In the genomic region with DNA sequence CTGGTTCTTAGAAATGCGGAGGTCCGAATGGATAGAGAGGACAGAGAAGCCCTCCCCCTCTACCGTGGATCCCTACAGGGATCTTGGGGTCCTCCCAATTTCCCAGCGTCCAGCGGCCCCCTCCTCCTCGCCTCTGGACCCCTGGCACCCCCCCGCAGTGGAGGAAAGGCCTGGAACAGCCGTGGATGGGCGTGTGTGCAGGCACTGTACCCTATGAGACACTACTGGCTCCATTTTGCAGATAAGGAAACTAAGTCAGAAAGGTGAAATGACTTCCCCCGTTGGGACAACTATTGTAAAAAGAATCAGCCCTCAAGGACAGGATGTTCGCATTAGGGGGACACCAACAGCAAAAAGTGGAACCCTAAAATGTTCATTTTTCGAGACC, we compare ENCODE assay signal across 8 cellular contexts. TPM values are rescaled to one million over a fixed set of nuclear protein-coding genes. Genes with fewer than 3 reads are reported as not detected.
A peak's percentile ranks its signal among the peaks of the same experiment; 100 is the strongest.
DNase-seq lines count a peak whose midpoint lies in the region; ATAC-seq and TF ChIP-seq lines count a peak whose summit lies in the region.

No MANE protein-coding gene starts in this region.

- peak overlapping the region; percentile 74 for H2AFZ ChIP-seq in smooth muscle cell (ENCODE audit: low read depth)

- 18% methylated on average over 12 of the region's 12 CpGs for WGBS in smooth muscle cell (ENCODE audit: low lambda C conversion rate)

- peaks cover 20% of the 10 kb centered on the region for H3K4me1 Mint-ChIP-seq in activated T-helper 17 cell treated with anti-CD3 and anti-CD28 coated beads, Interleukin-2, amount 50 U/mL, for 72 hours

- peaks cover 15% of the 10 kb centered on the region for H3K36me3 Mint-ChIP-seq in activated T-helper 17 cell treated with anti-CD3 and anti-CD28 coated beads, Interleukin-2, amount 50 U/mL, for 72 hours (ENCODE audit: low read depth)

- H3K27me3 ChIP-seq in iPS-15b (ENCODE audit: control insufficient read depth, insufficient read depth, low read length) (peaks cover 13% of the 10 kb centered on the region), smooth muscle cell (ENCODE audit: low read depth) (no peaks in the 10 kb centered on the region), MG63 (no peaks in the 10 kb centered on the region)

- peak overlapping the region; percentile 38 for H3K27ac ChIP-seq in smooth muscle cell (ENCODE audit: low read depth)

- ATAC-seq in activated T-helper 17 cell treated with anti-CD3 and anti-CD28 coated beads, Interleukin-2, amount 50 U/mL, for 72 hours (replicated peaks) = no peak
- no peak for ATAC-seq in omental fat pad (ENCODE audit: low FRiP score)
- ATAC-seq in HG03045 (IDR thresholded peaks at IDR 0.05; ENCODE audit: unreplicated experiment) = no peak

- H3K9me3 Mint-ChIP-seq in activated T-helper 17 cell treated with anti-CD3 and anti-CD28 coated beads, Interleukin-2, amount 50 U/mL, for 72 hours = no peaks in the 10 kb centered on the region

- H3K9me3 ChIP-seq in iPS-15b (ENCODE audit: control insufficient read depth, insufficient read depth, low read length) (no peaks in the 10 kb centered on the region), smooth muscle cell (replicated peaks; ENCODE audit: low read depth) (no peaks in the 10 kb centered on the region), MG63 (no peaks in the 10 kb centered on the region)

- DNase-seq in HFF-Myc (ENCODE audit: extremely low read depth, low read depth) (no peak), smooth muscle cell (lab: John Stamatoyannopoulos, UW; ENCODE audit: unreplicated experiment) (no peak), omental fat pad (ENCODE audit: low spot score) (no peak), MG63 (no peak), activated gamma-delta T cell treated with Interleukin-2 at 50 U/mL for 16 hours (no peak)

- H3F3A ChIP-seq in smooth muscle cell (ENCODE audit: low read depth) = peaks cover 35% of the 10 kb centered on the region

- H4K20me1 ChIP-seq in smooth muscle cell (ENCODE audit: low read depth) = peaks cover 35% of the 10 kb centered on the region

- H3K36me3 ChIP-seq in iPS-15b (ENCODE audit: control insufficient read depth, insufficient read depth, low read length) (no peaks in the 10 kb centered on the region), smooth muscle cell (ENCODE audit: low read depth) (no peaks in the 10 kb centered on the region), MG63 (no peaks in the 10 kb centered on the region)

- peaks cover 29% of the 10 kb centered on the region for H3K79me2 ChIP-seq in smooth muscle cell (ENCODE audit: low read depth)

- no peaks in the 10 kb centered on the region for H3K27me3 Mint-ChIP-seq in activated T-helper 17 cell treated with anti-CD3 and anti-CD28 coated beads, Interleukin-2, amount 50 U/mL, for 72 hours

- H3K9ac ChIP-seq in iPS-15b (ENCODE audit: low read depth, low read length) (no peak overlapping the region), smooth muscle cell (ENCODE audit: low read depth) (no peak overlapping the region)

- peak overlapping the region; percentile 55 for H3K4me3 ChIP-seq in HFF-Myc (replicated peaks; ENCODE audit: low read depth, low read length)
- H3K4me3 ChIP-seq in iPS-15b (ENCODE audit: low read depth, low read length) = peak overlapping the region; percentile 71
- peak overlapping the region; percentile 87 for H3K4me3 ChIP-seq in smooth muscle cell
- H3K4me3 ChIP-seq in MG63 = no peak overlapping the region

- H3K27ac Mint-ChIP-seq in activated T-helper 17 cell treated with anti-CD3 and anti-CD28 coated beads, Interleukin-2, amount 50 U/mL, for 72 hours = no peak overlapping the region

- H3K4me1 ChIP-seq in iPS-15b (ENCODE audit: control insufficient read depth, insufficient read depth, low read length) (peaks cover 16% of the 10 kb centered on the region), smooth muscle cell (ENCODE audit: low read depth) (peaks cover 26% of the 10 kb centered on the region)

- peak overlapping the region; percentile 60 for H3K4me3 Mint-ChIP-seq in activated T-helper 17 cell treated with anti-CD3 and anti-CD28 coated beads, Interleukin-2, amount 50 U/mL, for 72 hours

- peak overlapping the region; percentile 88 for H3K4me2 ChIP-seq in smooth muscle cell

- TF ChIP-seq CTCF in HFF-Myc (IDR thresholded peaks at IDR 0.05; ENCODE audit: low read depth, low read length, missing control alignments) = no peak
- TF ChIP-seq CTCF in smooth muscle cell (IDR thresholded peaks at IDR 0.05; ENCODE audit: borderline replicate concordance, insufficient read depth, poor library complexity, severe bottlenecking) = no peak
- TF ChIP-seq CTCF in omental fat pad (IDR thresholded peaks at IDR 0.05) = no peak

RNA-seq across cellular contexts. Expression of a gene that starts 0.9 kb away (rescaled TPM):
- total RNA-seq in activated T-helper 17 cell treated with anti-CD3 and anti-CD28 coated beads, Interleukin-2, amount 50 U/mL, for 72 hours = 10 to 100 TPM; 41.7 to 55.5 TPM
- 45.4 and 51.3 TPM in 2 replicates for total RNA-seq in smooth muscle cell
- polyA plus RNA-seq in smooth muscle cell = 83.5 and 90.8 TPM in 2 replicates
- total RNA-seq in omental fat pad = 10 to 100 TPM; 28.3 to 41.0 (median 30.1) TPM
- 31.7 and 43.6 TPM in 2 replicates for total RNA-seq in MG63 (2014; rRNA removed; shearing (Covaris generic); ENCODE audit: low replicate concordance)
